Comparison of ENCODE assay signal across 5 cellular contexts in the genomic region with DNA sequence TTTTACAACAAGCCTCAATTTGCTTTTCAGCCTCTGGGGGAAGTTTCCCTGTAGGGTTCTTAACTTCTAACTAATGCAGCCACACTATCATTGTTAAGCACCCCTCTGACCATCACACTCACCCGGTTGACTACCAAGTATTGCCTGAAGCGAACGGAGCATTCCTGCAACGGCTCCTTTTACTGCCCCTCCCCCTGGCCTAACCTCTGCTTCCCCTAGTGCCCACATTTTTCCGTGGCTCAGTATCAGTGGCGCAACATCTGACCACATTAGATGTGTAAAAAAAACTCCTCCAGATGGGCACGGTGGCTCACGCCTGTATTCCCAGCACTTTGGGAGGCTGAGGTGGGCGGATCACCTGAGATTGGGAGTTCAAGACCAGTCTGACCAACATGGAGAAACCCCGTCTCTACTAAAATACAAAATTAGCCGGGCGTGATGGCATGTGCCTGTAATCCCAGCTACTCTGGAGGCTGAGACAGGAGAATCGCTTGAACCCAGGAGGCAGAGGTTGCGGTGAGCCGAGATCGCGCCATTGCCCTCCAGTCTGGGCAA. TPM values are rescaled to one million over a fixed set of nuclear protein-coding genes. Genes with fewer than 3 reads are reported as not detected.
"Had no signal": no experiment of that assay in that cellular context is flagged by ENCODE, and none has a peak within 500 bp of the region (broad histone marks: within the 10 kb centered on the region; RNA-seq: fewer than 3 reads in every experiment).

No MANE protein-coding gene starts in this region.

RNA-seq across cellular contexts. Expression of gene SLC2A5, which starts 24.7 kb away (rescaled TPM):
- total RNA-seq: activated CD4-positive, alpha-beta T cell treated with anti-CD3 and anti-CD28 coated beads for 36 hours; activated CD8-positive, alpha-beta memory T cell treated with anti-CD3 and anti-CD28 coated beads for 36 hours; activated naive CD4-positive, alpha-beta T cell treated with anti-CD3 and anti-CD28 coated beads for 36 hours; K562; SJSA1 had no signal
